In the genomic region with DNA sequence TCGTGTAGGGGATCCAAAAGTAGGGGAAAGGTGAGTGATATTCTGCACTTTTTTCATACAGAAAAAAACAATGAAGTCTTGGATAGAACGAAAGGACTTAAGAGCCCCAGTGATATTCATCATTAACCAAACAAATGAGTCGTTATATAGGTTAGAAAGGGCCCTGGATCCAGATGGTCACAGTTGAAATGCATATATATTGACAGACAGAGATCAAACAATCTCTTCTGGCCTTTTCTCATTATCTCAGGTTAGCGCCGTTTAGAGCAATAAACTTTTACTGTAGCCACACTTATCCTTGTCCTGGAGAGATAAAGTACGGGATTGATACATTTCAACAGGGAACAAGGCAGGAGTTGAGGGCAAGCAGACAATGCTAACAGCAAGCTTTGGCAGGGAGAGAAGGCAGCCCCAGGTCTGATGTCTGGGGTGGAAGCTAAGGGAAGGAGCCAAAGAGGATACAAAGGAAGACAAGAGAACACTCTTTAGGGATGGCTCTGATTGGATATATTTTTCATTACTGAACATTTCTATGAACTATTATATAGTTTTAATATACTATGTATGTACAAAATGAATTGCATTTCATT, we compare ENCODE assay signal across 10 cellular contexts.
"Had no signal": no experiment of that assay in that cellular context is flagged by ENCODE, and none has a peak within 500 bp of the region (broad histone marks: within the 10 kb centered on the region; RNA-seq: fewer than 3 reads in every experiment).

No MANE protein-coding gene starts in this region.

- ATAC-seq: activated CD8-positive, alpha-beta T cell treated with anti-CD3 and anti-CD28 coated beads for 36 hours; activated T-cell treated with anti-CD3 and anti-CD28 coated beads, Interleukin-2, amount 50 U/mL, for 72 hours had no signal

- DNase-seq: activated CD8-positive, alpha-beta memory T cell treated with anti-CD3 and anti-CD28 coated beads, Interleukin-2, amount 50 U/mL, for 4 hours; activated CD8-positive, alpha-beta T cell treated with anti-CD3 and anti-CD28 coated beads for 36 hours; activated naive CD4-positive, alpha-beta T cell; activated T-cell treated with anti-CD3 and anti-CD28 coated beads, Interleukin-2, amount 50 U/mL, for 72 hours; aorta; central memory CD4-positive, alpha-beta T cell; cortex of kidney; effector CD8-positive, alpha-beta T cell; heart left ventricle; T-helper 9 cell had no signal

- H3K27ac Mint-ChIP-seq: activated CD8-positive, alpha-beta T cell treated with anti-CD3 and anti-CD28 coated beads for 36 hours; activated T-cell treated with anti-CD3 and anti-CD28 coated beads, Interleukin-2, amount 50 U/mL, for 72 hours had no signal

- H3K9me3 Mint-ChIP-seq: activated CD8-positive, alpha-beta T cell treated with anti-CD3 and anti-CD28 coated beads for 36 hours; activated T-cell treated with anti-CD3 and anti-CD28 coated beads, Interleukin-2, amount 50 U/mL, for 72 hours had no signal

- H3K4me3 Mint-ChIP-seq: activated CD8-positive, alpha-beta T cell treated with anti-CD3 and anti-CD28 coated beads for 36 hours; activated T-cell treated with anti-CD3 and anti-CD28 coated beads, Interleukin-2, amount 50 U/mL, for 72 hours had no signal
